1 cellular context compared by ENCODE assay signal in the genomic region with DNA sequence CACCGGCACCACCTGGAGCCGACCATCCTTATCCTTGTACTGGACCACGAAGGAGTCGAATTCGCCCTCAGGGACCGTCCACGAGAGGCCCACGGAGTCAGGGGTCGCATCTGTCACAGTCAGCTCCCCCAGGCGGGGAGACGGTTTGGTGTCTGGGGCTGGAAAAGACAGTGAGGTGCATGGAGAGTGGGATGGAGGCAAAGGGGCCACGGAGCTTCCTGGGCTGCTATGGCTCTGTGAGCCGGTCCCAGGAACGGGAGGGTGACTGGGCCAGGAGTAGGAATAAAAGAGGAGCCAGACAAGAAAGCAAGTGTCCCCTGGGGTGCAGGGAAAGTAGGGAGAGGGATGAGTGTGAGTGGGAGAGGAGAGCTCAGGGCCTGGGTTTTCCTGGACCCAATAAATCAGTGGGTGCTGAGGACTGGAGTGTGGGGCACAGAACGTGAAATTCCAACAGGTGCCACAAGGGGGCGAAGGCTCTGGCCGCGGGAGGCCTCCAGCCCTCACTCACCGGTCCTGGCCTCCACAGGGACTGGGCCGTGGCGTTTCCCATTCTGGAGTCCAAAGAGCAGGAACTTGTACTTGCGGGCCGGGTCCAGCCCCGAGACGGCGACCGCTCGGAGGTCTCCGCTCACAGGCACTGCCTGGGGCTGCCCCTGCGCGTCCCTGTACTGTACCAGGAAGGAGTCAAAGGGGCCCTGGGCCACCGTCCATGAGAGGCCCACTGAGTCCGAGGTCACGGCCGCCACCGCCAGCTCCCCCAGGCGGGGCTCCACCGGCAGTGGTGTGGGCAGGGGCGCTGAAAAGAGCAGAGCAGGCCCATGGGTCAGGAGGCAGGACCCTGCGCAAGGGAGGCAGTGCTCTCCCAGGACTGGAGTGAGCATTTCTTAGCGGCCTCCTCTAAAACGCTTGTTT.
TF ChIP-seq lines count a peak whose summit lies in the region.

No MANE protein-coding gene starts in this region.

TF ChIP-seq in HepG2, 621 proteins besides CTCF, POLR2A, EP300 and RAD21 (continued from another document and continues in another):
- TF ChIP-seq, protein P1, sequence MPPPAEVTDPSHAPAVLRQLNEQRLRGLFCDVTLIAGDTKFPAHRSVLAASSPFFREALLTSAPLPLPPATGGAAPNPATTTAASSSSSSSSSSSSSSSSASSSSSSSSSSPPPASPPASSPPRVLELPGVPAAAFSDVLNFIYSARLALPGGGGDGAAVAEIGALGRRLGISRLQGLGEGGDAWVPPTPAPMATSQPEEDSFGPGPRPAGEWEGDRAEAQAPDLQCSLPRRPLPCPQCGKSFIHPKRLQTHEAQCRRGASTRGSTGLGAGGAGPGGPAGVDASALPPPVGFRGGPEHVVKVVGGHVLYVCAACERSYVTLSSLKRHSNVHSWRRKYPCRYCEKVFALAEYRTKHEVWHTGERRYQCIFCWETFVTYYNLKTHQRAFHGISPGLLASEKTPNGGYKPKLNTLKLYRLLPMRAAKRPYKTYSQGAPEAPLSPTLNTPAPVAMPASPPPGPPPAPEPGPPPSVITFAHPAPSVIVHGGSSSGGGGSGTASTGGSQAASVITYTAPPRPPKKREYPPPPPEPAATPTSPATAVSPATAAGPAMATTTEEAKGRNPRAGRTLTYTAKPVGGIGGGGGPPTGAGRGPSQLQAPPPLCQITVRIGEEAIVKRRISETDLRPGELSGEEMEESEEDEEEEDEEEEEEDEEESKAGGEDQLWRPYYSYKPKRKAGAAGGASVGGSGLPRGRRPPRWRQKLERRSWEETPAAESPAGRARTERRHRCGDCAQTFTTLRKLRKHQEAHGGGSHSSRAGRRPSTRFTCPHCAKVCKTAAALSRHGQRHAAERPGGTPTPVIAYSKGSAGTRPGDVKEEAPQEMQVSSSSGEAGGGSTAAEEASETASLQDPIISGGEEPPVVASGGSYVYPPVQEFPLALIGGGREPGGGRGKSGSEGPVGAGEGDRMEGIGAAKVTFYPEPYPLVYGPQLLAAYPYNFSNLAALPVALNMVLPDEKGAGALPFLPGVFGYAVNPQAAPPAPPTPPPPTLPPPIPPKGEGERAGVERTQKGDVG (CRISPR knock-in tag; IDR thresholded peaks at IDR 0.05; ENCODE audit: borderline replicate concordance): peak; percentile 54; the same call in 1 of the 2 replicates
- TF ChIP-seq ZKSCAN8 (CRISPR knock-in tag; IDR thresholded peaks at IDR 0.05; ENCODE audit: borderline replicate concordance): peak; percentile 78; the same call in 1 of the 2 replicates
- TF ChIP-seq ZFP36L2 (CRISPR knock-in tag; IDR thresholded peaks at IDR 0.05): no peak
- peak; percentile 55; the same call in 1 of the 2 replicates for TF ChIP-seq SP4 (CRISPR knock-in tag; IDR thresholded peaks at IDR 0.05)
- TF ChIP-seq ZNF451 (CRISPR knock-in tag; IDR thresholded peaks at IDR 0.05): peak; percentile 72; the same call in 1 of the 2 replicates
- peak; percentile 56; the same call in 1 of the 2 replicates for TF ChIP-seq ZBTB8A (CRISPR knock-in tag; IDR thresholded peaks at IDR 0.05; ENCODE audit: borderline replicate concordance, low read depth)
- TF ChIP-seq, protein P2, sequence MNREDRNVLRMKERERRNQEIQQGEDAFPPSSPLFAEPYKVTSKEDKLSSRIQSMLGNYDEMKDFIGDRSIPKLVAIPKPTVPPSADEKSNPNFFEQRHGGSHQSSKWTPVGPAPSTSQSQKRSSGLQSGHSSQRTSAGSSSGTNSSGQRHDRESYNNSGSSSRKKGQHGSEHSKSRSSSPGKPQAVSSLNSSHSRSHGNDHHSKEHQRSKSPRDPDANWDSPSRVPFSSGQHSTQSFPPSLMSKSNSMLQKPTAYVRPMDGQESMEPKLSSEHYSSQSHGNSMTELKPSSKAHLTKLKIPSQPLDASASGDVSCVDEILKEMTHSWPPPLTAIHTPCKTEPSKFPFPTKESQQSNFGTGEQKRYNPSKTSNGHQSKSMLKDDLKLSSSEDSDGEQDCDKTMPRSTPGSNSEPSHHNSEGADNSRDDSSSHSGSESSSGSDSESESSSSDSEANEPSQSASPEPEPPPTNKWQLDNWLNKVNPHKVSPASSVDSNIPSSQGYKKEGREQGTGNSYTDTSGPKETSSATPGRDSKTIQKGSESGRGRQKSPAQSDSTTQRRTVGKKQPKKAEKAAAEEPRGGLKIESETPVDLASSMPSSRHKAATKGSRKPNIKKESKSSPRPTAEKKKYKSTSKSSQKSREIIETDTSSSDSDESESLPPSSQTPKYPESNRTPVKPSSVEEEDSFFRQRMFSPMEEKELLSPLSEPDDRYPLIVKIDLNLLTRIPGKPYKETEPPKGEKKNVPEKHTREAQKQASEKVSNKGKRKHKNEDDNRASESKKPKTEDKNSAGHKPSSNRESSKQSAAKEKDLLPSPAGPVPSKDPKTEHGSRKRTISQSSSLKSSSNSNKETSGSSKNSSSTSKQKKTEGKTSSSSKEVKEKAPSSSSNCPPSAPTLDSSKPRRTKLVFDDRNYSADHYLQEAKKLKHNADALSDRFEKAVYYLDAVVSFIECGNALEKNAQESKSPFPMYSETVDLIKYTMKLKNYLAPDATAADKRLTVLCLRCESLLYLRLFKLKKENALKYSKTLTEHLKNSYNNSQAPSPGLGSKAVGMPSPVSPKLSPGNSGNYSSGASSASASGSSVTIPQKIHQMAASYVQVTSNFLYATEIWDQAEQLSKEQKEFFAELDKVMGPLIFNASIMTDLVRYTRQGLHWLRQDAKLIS (CRISPR knock-in tag; IDR thresholded peaks at IDR 0.05): no peak
- TF ChIP-seq ZNF496 (CRISPR knock-in tag; IDR thresholded peaks at IDR 0.05; ENCODE audit: insufficient replicate concordance): no peak
- peak; percentile 41; the same call in 1 of the 2 replicates for TF ChIP-seq PHF21A (CRISPR knock-in tag; IDR thresholded peaks at IDR 0.05)
- peak; percentile 68 for TF ChIP-seq ETV5 (CRISPR knock-in tag; IDR thresholded peaks at IDR 0.05; ENCODE audit: borderline replicate concordance)
- peak; percentile 80; the same call in 1 of the 2 replicates for TF ChIP-seq RBAK (CRISPR knock-in tag; IDR thresholded peaks at IDR 0.05)
- peak; percentile 61; the same call in 1 of the 2 replicates for TF ChIP-seq ZSCAN21 (CRISPR knock-in tag; IDR thresholded peaks at IDR 0.05; ENCODE audit: borderline replicate concordance)
- TF ChIP-seq, protein P3, sequence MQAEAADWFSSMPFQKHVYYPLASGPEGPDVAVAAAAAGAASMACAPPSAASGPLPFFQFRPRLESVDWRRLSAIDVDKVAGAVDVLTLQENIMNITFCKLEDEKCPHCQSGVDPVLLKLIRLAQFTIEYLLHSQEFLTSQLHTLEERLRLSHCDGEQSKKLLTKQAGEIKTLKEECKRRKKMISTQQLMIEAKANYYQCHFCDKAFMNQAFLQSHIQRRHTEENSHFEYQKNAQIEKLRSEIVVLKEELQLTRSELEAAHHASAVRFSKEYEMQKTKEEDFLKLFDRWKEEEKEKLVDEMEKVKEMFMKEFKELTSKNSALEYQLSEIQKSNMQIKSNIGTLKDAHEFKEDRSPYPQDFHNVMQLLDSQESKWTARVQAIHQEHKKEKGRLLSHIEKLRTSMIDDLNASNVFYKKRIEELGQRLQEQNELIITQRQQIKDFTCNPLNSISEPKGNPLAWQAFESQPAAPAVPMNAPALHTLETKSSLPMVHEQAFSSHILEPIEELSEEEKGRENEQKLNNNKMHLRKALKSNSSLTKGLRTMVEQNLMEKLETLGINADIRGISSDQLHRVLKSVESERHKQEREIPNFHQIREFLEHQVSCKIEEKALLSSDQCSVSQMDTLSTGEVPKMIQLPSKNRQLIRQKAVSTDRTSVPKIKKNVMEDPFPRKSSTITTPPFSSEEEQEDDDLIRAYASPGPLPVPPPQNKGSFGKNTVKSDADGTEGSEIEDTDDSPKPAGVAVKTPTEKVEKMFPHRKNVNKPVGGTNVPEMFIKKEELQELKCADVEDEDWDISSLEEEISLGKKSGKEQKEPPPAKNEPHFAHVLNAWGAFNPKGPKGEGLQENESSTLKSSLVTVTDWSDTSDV (CRISPR knock-in tag; IDR thresholded peaks at IDR 0.05): 0 out of 2 replicates have a peak, but pooled peaks have one; percentile 57
- no peak for TF ChIP-seq MBD4 (IDR thresholded peaks at IDR 0.05; ENCODE audit: borderline replicate concordance, low read length)
- no peak for TF ChIP-seq ZBTB1 (CRISPR knock-in tag; IDR thresholded peaks at IDR 0.05; ENCODE audit: borderline replicate concordance)
- TF ChIP-seq AGO2 (optimal IDR thresholded peaks at IDR 0.05; ENCODE audit: low read depth, low read length): peak; percentile 64
- TF ChIP-seq, protein P4, sequence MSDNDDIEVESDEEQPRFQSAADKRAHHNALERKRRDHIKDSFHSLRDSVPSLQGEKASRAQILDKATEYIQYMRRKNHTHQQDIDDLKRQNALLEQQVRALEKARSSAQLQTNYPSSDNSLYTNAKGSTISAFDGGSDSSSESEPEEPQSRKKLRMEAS (IDR thresholded peaks at IDR 0.05): peak; percentile 37; the same call in 1 of the 2 replicates
- TF ChIP-seq DNMT1 (CRISPR knock-in tag; IDR thresholded peaks at IDR 0.05): 0 out of 2 replicates have a peak, but pooled peaks have one; percentile 59
- TF ChIP-seq PLRG1 (conservative IDR thresholded peaks at IDR 0.05): no peak
- TF ChIP-seq, protein P5, sequence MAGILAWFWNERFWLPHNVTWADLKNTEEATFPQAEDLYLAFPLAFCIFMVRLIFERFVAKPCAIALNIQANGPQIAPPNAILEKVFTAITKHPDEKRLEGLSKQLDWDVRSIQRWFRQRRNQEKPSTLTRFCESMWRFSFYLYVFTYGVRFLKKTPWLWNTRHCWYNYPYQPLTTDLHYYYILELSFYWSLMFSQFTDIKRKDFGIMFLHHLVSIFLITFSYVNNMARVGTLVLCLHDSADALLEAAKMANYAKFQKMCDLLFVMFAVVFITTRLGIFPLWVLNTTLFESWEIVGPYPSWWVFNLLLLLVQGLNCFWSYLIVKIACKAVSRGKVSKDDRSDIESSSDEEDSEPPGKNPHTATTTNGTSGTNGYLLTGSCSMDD (CRISPR knock-in tag; IDR thresholded peaks at IDR 0.05): peak; percentile 76; the same call in 1 of the 2 replicates
- TF ChIP-seq ZNF570 (CRISPR knock-in tag; IDR thresholded peaks at IDR 0.05; ENCODE audit: borderline replicate concordance): no peak
- peak; percentile 71; the same call in 1 of the 2 replicates for TF ChIP-seq MIER2 (CRISPR knock-in tag; IDR thresholded peaks at IDR 0.05)
- no peak for TF ChIP-seq TCF12 (IDR thresholded peaks at IDR 0.05)
- 0 out of 2 replicates have a peak, but pooled peaks have one; percentile 40 for TF ChIP-seq TCF12 (CRISPR knock-in tag; IDR thresholded peaks at IDR 0.05)
- TF ChIP-seq ATM (IDR thresholded peaks at IDR 0.05; ENCODE audit: borderline replicate concordance): no peak
- TF ChIP-seq, protein P6, sequence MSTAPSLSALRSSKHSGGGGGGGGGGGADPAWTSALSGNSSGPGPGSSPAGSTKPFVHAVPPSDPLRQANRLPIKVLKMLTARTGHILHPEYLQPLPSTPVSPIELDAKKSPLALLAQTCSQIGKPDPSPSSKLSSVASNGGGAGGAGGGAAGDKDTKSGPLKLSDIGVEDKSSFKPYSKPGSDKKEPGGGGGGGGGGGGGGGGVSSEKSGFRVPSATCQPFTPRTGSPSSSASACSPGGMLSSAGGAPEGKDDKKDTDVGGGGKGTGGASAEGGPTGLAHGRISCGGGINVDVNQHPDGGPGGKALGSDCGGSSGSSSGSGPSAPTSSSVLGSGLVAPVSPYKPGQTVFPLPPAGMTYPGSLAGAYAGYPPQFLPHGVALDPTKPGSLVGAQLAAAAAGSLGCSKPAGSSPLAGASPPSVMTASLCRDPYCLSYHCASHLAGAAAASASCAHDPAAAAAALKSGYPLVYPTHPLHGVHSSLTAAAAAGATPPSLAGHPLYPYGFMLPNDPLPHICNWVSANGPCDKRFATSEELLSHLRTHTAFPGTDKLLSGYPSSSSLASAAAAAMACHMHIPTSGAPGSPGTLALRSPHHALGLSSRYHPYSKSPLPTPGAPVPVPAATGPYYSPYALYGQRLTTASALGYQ (CRISPR knock-in tag; IDR thresholded peaks at IDR 0.05): peak; percentile 75; the same call in 1 of the 2 replicates
- TF ChIP-seq NFE2L2 (IDR thresholded peaks at IDR 0.05; ENCODE audit: low read length): no peak
- no peak; the same call in 1 of the 2 replicates for TF ChIP-seq ZNF550 (CRISPR knock-in tag; IDR thresholded peaks at IDR 0.05; ENCODE audit: borderline replicate concordance)
- peak; percentile 36; the same call in 1 of the 2 replicates for TF ChIP-seq BCL6 (CRISPR knock-in tag; IDR thresholded peaks at IDR 0.05)
- no peak for TF ChIP-seq ZNF720 (CRISPR knock-in tag; IDR thresholded peaks at IDR 0.05)
- TF ChIP-seq HDAC6 (IDR thresholded peaks at IDR 0.05; ENCODE audit: low read depth, low read length): no peak
- TF ChIP-seq RNF2 (conservative IDR thresholded peaks at IDR 0.05; ENCODE audit: low read depth): 0 out of 2 replicates have a peak, but pooled peaks have one; percentile 42
- no peak for TF ChIP-seq NPAS2 (CRISPR knock-in tag; IDR thresholded peaks at IDR 0.05; ENCODE audit: borderline replicate concordance)
- TF ChIP-seq, protein P7, sequence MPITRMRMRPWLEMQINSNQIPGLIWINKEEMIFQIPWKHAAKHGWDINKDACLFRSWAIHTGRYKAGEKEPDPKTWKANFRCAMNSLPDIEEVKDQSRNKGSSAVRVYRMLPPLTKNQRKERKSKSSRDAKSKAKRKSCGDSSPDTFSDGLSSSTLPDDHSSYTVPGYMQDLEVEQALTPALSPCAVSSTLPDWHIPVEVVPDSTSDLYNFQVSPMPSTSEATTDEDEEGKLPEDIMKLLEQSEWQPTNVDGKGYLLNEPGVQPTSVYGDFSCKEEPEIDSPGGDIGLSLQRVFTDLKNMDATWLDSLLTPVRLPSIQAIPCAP (CRISPR knock-in tag; IDR thresholded peaks at IDR 0.05; ENCODE audit: low read depth): no peak
- no peak for TF ChIP-seq TBP (CRISPR knock-in tag; IDR thresholded peaks at IDR 0.05)
- peak; percentile 87 for TF ChIP-seq BORCS8-MEF2B (CRISPR knock-in tag; IDR thresholded peaks at IDR 0.05)
